Comparison of ENCODE assay signal across 15 cellular contexts in genomic region chr1:203276916-203277535, GRCh38. TPM values are rescaled to one million over a fixed set of nuclear protein-coding genes. Genes with fewer than 3 reads are reported as not detected.
DNase-seq lines count a peak whose midpoint lies in the region; ATAC-seq and TF ChIP-seq lines count a peak whose summit lies in the region.
"Had no signal": no experiment of that assay in that cellular context is flagged by ENCODE, and none has a peak within 500 bp of the region (broad histone marks: within the 10 kb centered on the region; RNA-seq: fewer than 3 reads in every experiment).

No MANE protein-coding gene starts in this region.

- no peak overlapping the region for H3K9ac ChIP-seq in endodermal cell (ENCODE audit: extremely low read depth, low read length, poor library complexity, severe bottlenecking)

- ATAC-seq in natural killer cell treated with Interleukin-12 subunit alpha and Interleukin-12 subunit beta and Interleukin-15 and Interleukin-18, amount 100 ng/mL, for 72 hours = no peak
- no peak for ATAC-seq in natural killer cell
- ATAC-seq in HG03442 (IDR thresholded peaks at IDR 0.05; ENCODE audit: unreplicated experiment) = no peak

- intact Hi-C loops in natural killer cell (cut with micrococcal nuclease) = no loop called here

- H3K4me1 Mint-ChIP-seq in natural killer cell treated with Interleukin-12 subunit alpha and Interleukin-12 subunit beta and Interleukin-15 and Interleukin-18, amount 100 ng/mL, for 72 hours (ENCODE audit: low read depth in 2 of 2) = peaks cover 52 to 62% of the 10 kb centered on the region in 2 donors
- peaks cover 17 to 39% of the 10 kb centered on the region in 2 donors for H3K4me1 Mint-ChIP-seq in natural killer cell
- H3K4me1 Mint-ChIP-seq in endodermal cell = peaks cover 33% of the 10 kb centered on the region

- H3K36me3 ChIP-seq in endodermal cell (ENCODE audit: control insufficient read depth, insufficient read depth, low read length) (no peaks in the 10 kb centered on the region), neutrophil (no peaks in the 10 kb centered on the region), BE2C (no peaks in the 10 kb centered on the region)

- H3K4me3 Mint-ChIP-seq in natural killer cell treated with Interleukin-12 subunit alpha and Interleukin-12 subunit beta and Interleukin-15 and Interleukin-18, amount 100 ng/mL, for 72 hours = no peak overlapping the region
- H3K4me3 Mint-ChIP-seq in natural killer cell (no peak overlapping the region), endodermal cell (no peak overlapping the region)

- peaks cover 18% of the 10 kb centered on the region for H3K4me1 ChIP-seq in endodermal cell (ENCODE audit: control insufficient read depth, insufficient read depth, low read length)
- peaks cover 89 to 91% of the 10 kb centered on the region in 2 experiments for H3K4me1 ChIP-seq in neutrophil (ENCODE audit: control insufficient read depth in 1 of 2, insufficient read depth in 1 of 2, low read depth in 1 of 2, low read length in 1 of 2)
- peaks cover 30% of the 10 kb centered on the region for H3K4me1 ChIP-seq in BE2C

- H3K9me3 ChIP-seq in endodermal cell (ENCODE audit: control insufficient read depth, low read length) = no peaks in the 10 kb centered on the region
- H3K9me3 ChIP-seq in neutrophil = no peaks in the 10 kb centered on the region
- no peaks in the 10 kb centered on the region for H3K9me3 ChIP-seq in BE2C

- TF ChIP-seq CTCF in natural killer cell (IDR thresholded peaks at IDR 0.05) (no peak), endodermal cell (conservative IDR thresholded peaks at IDR 0.05) (no peak), neutrophil (IDR thresholded peaks at IDR 0.05) (no peak), BE2C (IDR thresholded peaks at IDR 0.05; ENCODE audit: low read depth, low read length) (no peak)

- peaks cover 9% of the 10 kb centered on the region for H3K27me3 ChIP-seq in endodermal cell (ENCODE audit: control insufficient read depth, insufficient read depth, low read length, poor library complexity, severe bottlenecking)
- H3K27me3 ChIP-seq in neutrophil = no peaks in the 10 kb centered on the region
- no peaks in the 10 kb centered on the region for H3K27me3 ChIP-seq in BE2C

- H3K27me3 Mint-ChIP-seq in natural killer cell treated with Interleukin-12 subunit alpha and Interleukin-12 subunit beta and Interleukin-15 and Interleukin-18, amount 100 ng/mL, for 72 hours = no peaks in the 10 kb centered on the region
- H3K27me3 Mint-ChIP-seq in natural killer cell (ENCODE audit: low read depth in 2 of 2) = no peaks in the 10 kb centered on the region
- peaks cover 37% of the 10 kb centered on the region for H3K27me3 Mint-ChIP-seq in endodermal cell (ENCODE audit: insufficient read depth)

- H3K27ac Mint-ChIP-seq in natural killer cell treated with Interleukin-12 subunit alpha and Interleukin-12 subunit beta and Interleukin-15 and Interleukin-18, amount 100 ng/mL, for 72 hours = peak overlapping the region; percentile 58 to 87
- H3K27ac Mint-ChIP-seq in natural killer cell (no peak overlapping the region), endodermal cell (no peak overlapping the region)

- DNase-seq in natural killer cell treated with Interleukin-12 subunit alpha and Interleukin-12 subunit beta and Interleukin-15 and Interleukin-18, amount 100 ng/mL, for 72 hours (ENCODE audit: low spot score) = no peak
- DNase-seq in natural killer cell (no peak), endodermal cell (peak; percentile 44), NCI-H1417 treated with DMSO at 0.1 percent for 48 hours (lab: John Stamatoyannopoulos, UW) (no peak), NCI-H446 treated with DMSO at 0.1 percent for 48 hours (lab: John Stamatoyannopoulos, UW) (no peak), BE2C (no peak)
- DNase-seq: activated effector memory CD4-positive, alpha-beta T cell treated with Interleukin-2 at 50 U/mL for 16 hours; NCI-H2171 had no signal

- H3K4me3 ChIP-seq in endodermal cell (ENCODE audit: low read length) = no peak overlapping the region
- peak overlapping the region in 1 of 2 experiments; percentile 36 for H3K4me3 ChIP-seq in neutrophil (ENCODE audit: low read depth in 1 of 2, low read length in 1 of 2)
- no peak overlapping the region for H3K4me3 ChIP-seq in BE2C (ENCODE audit: low read depth, low read length)
- H3K4me3 ChIP-seq: SK-N-MC had no signal

- WGBS in endodermal cell (ENCODE audit: insufficient coverage in 1 of 2, insufficient read length in 1 of 2), 2 experiments = 81 to 91% methylated on average over 5 to 9 of the region's 9 CpGs

- no peak overlapping the region for H3K27ac ChIP-seq in endodermal cell (ENCODE audit: low read depth, low read length)
- peak overlapping the region; percentile 88 for H3K27ac ChIP-seq in neutrophil
- H3K27ac ChIP-seq: C4-2B, HL-60, SK-N-MC had no signal

- H3K9me3 Mint-ChIP-seq in natural killer cell treated with Interleukin-12 subunit alpha and Interleukin-12 subunit beta and Interleukin-15 and Interleukin-18, amount 100 ng/mL, for 72 hours = no peaks in the 10 kb centered on the region
- H3K9me3 Mint-ChIP-seq in natural killer cell = no peaks in the 10 kb centered on the region
- H3K9me3 Mint-ChIP-seq in endodermal cell = no peaks in the 10 kb centered on the region

- no peaks in the 10 kb centered on the region for H3K36me3 Mint-ChIP-seq in natural killer cell treated with Interleukin-12 subunit alpha and Interleukin-12 subunit beta and Interleukin-15 and Interleukin-18, amount 100 ng/mL, for 72 hours
- H3K36me3 Mint-ChIP-seq in natural killer cell (no peaks in the 10 kb centered on the region), endodermal cell (ENCODE audit: low read depth) (no peaks in the 10 kb centered on the region)

RNA-seq across cellular contexts. Expression of gene BTG2, which starts 28.3 kb away (rescaled TPM):
- 100 to 1,000 TPM in 1 of 2 donors, 10 to 100 TPM in 1; 82.6 to 157 TPM for total RNA-seq in natural killer cell treated with Interleukin-12 subunit alpha and Interleukin-12 subunit beta and Interleukin-15 and Interleukin-18, amount 100 ng/mL, for 72 hours
- total RNA-seq in natural killer cell (1,000 to 10,000 TPM in 1 of 3 donors, 100 to 1,000 TPM in 2; 499 to 1,024 (median 851) TPM), endodermal cell (10 to 100 TPM; 49.8 to 54.6 TPM)
- 73.2 TPM for polyA plus RNA-seq in endodermal cell (2013, experiment 1 of 2)
- polyA plus RNA-seq in endodermal cell (2013, experiment 2 of 2) = 77.5 TPM
- 15.1 TPM for polyA plus RNA-seq in BE2C (2012; ENCODE audit: insufficient read depth, insufficient read length, low read depth)

RNA-seq across cellular contexts. Expression of gene CHIT1, which starts 47.6 kb away (rescaled TPM):
- 1 to 10 TPM in 1 of 2 donors, under 1 TPM in 1; 0.36 to 3.8 TPM for total RNA-seq in natural killer cell treated with Interleukin-12 subunit alpha and Interleukin-12 subunit beta and Interleukin-15 and Interleukin-18, amount 100 ng/mL, for 72 hours
- total RNA-seq in natural killer cell (1 to 10 TPM in 1 of 3 donors, under 1 TPM in 1, not detected in 1; 0.07 to 2.2 TPM), endodermal cell (under 1 TPM in 1 of 2 donors, not detected in 1; 0.07 TPM)
- not detected for polyA plus RNA-seq in endodermal cell (2013, experiment 1 of 2)
- polyA plus RNA-seq in endodermal cell (2013, experiment 2 of 2) = not detected
- 0.74 TPM for polyA plus RNA-seq in BE2C (2012; ENCODE audit: insufficient read depth, insufficient read length, low read depth)
- total RNA-seq: H4, lung microvascular endothelial cell had no signal

Comparison
In these comparisons a context has a peak if more than half of its experiments do, and no peak if none do; other contexts are left out.
1. H3K27ac Mint-ChIP-seq: peak in natural killer cell treated with Interleukin-12 subunit alpha and Interleukin-12 subunit beta and Interleukin-15 and Interleukin-18, amount 100 ng/mL, for 72 hours (2 of 2); none in natural killer cell (0 of 2) and endodermal cell (single experiment).